ENCODE assay signal across 13 cellular contexts in the genomic region with DNA sequence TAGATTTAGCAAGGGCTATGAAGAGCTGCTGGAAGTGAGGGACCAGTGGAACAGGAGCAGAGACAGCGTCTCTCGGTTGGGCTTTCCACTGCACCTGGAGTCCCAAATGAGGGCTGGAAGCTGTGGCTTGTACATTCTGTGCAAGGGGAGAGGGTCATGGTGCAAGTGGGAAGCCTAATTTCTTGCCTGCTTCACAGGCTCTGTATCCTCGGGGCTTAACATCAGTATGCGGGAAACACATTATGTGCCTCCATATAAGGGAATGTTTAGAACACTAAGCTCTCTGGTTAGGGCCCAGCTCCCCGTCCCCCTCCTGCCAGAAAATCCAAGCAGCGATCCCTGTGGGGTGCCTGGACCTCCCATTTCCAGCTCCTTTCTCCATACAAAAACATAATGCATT.
DNase-seq lines count a peak whose midpoint lies in the region; ATAC-seq, FAIRE-seq and TF ChIP-seq lines count a peak whose summit lies in the region.
"Had no signal": no experiment of that assay in that cellular context is flagged by ENCODE, and none has a peak within 500 bp of the region (broad histone marks: within the 10 kb centered on the region; RNA-seq: fewer than 3 reads in every experiment).

No MANE protein-coding gene starts in this region.

- H3K27ac Mint-ChIP-seq in activated CD4-positive, alpha-beta T cell treated with anti-CD3 and anti-CD28 coated beads for 36 hours = peak overlapping the region; percentile 71
- peak overlapping the region; percentile 9 for H3K27ac Mint-ChIP-seq in astrocyte (ENCODE audit: unreplicated experiment)

- ATAC-seq in activated CD4-positive, alpha-beta T cell treated with anti-CD3 and anti-CD28 coated beads for 36 hours = no peak
- no peak for ATAC-seq in GM18502 (IDR thresholded peaks at IDR 0.05; ENCODE audit: poor library complexity, unreplicated experiment)

- peaks cover 55% of the 10 kb centered on the region for H3K36me3 Mint-ChIP-seq in activated CD4-positive, alpha-beta T cell treated with anti-CD3 and anti-CD28 coated beads for 36 hours (ENCODE audit: low read depth)
- H3K36me3 Mint-ChIP-seq in astrocyte (ENCODE audit: low read depth, unreplicated experiment) = peaks cover 13% of the 10 kb centered on the region

- no peak for TF ChIP-seq CTCF in astrocyte (IDR thresholded peaks at IDR 0.05; ENCODE audit: insufficient read depth, low read depth, low read length)

- FAIRE-seq in astrocyte (lab: Jason Lieb, UNC) = no peak
- FAIRE-seq: endothelial cell of umbilical vein, RCC 7860 had no signal

- no peak overlapping the region for H2BK5ac ChIP-seq in mesendoderm (ENCODE audit: low read length)

- no peak overlapping the region for H3K23ac ChIP-seq in mesendoderm (ENCODE audit: low read length)

- H3K4me3 ChIP-seq in astrocyte (ENCODE audit: insufficient read depth, low read depth, low read length) (no peak overlapping the region), mesendoderm (ENCODE audit: low read length) (no peak overlapping the region), stomach smooth muscle (ENCODE audit: low read length in 2 of 2) (peak overlapping the region in 1 of 2 donors; percentile 36)
- H3K4me3 ChIP-seq: testis had no signal

- H2BK120ac ChIP-seq in mesendoderm (ENCODE audit: low read depth, low read length) = no peak overlapping the region

- no peak overlapping the region for H2AK5ac ChIP-seq in mesendoderm (ENCODE audit: low read length)

- peak overlapping the region; percentile 70 for H3K9ac ChIP-seq in astrocyte (ENCODE audit: low read length)
- H3K9ac ChIP-seq in mesendoderm (ENCODE audit: low read length) = no peak overlapping the region
- H3K9ac ChIP-seq in stomach smooth muscle (ENCODE audit: low read length in 2 of 2) = peak overlapping the region; percentile 58 to 75

- no peak overlapping the region for H3K18ac ChIP-seq in mesendoderm (ENCODE audit: low read length)

- H3K4me1 Mint-ChIP-seq in activated CD4-positive, alpha-beta T cell treated with anti-CD3 and anti-CD28 coated beads for 36 hours = peaks cover 16% of the 10 kb centered on the region
- peaks cover 38% of the 10 kb centered on the region for H3K4me1 Mint-ChIP-seq in astrocyte (ENCODE audit: low read depth, unreplicated experiment)

- peaks cover 39% of the 10 kb centered on the region for H3K4me1 ChIP-seq in astrocyte (ENCODE audit: insufficient read depth, low read length)
- peaks cover 3% of the 10 kb centered on the region for H3K4me1 ChIP-seq in mesendoderm (ENCODE audit: control insufficient read depth, low read depth, low read length)
- peaks cover 9% of the 10 kb centered on the region for H3K4me1 ChIP-seq in stomach smooth muscle (ENCODE audit: control insufficient read depth, insufficient read depth, low read length)

- H3K4me3 Mint-ChIP-seq in activated CD4-positive, alpha-beta T cell treated with anti-CD3 and anti-CD28 coated beads for 36 hours = no peak overlapping the region
- peak overlapping the region; percentile 50 for H3K4me3 Mint-ChIP-seq in astrocyte (ENCODE audit: unreplicated experiment)

- in situ Hi-C loops in G401 (cut with HindIII; ENCODE audit: low sequenced_read_pairs) = no loop called here

- H4K5ac ChIP-seq in mesendoderm (ENCODE audit: low read length) = peak overlapping the region; percentile 26

- H4K20me1 ChIP-seq in astrocyte (ENCODE audit: insufficient read depth, low read length) = no peaks in the 10 kb centered on the region

- no peaks in the 10 kb centered on the region for H3K79me2 ChIP-seq in astrocyte (ENCODE audit: insufficient read depth, low read length)
- H3K79me2 ChIP-seq in mesendoderm (ENCODE audit: control insufficient read depth, insufficient read depth, low read length) = no peaks in the 10 kb centered on the region

- H3K27ac ChIP-seq in astrocyte (ENCODE audit: low read depth, low read length) = peak overlapping the region; percentile 89
- peak overlapping the region; percentile 63 for H3K27ac ChIP-seq in mesendoderm (ENCODE audit: low read depth, low read length)
- peak overlapping the region; percentile 92 for H3K27ac ChIP-seq in stomach smooth muscle (ENCODE audit: low read length)
- H3K27ac ChIP-seq: testis had no signal

- no peaks in the 10 kb centered on the region for H3K36me3 ChIP-seq in astrocyte (ENCODE audit: insufficient read depth, low read length)
- H3K36me3 ChIP-seq in mesendoderm (ENCODE audit: control insufficient read depth, insufficient read depth, low read length) = no peaks in the 10 kb centered on the region
- H3K36me3 ChIP-seq in stomach smooth muscle (ENCODE audit: control insufficient read depth in 2 of 2, insufficient read depth in 2 of 2, low read length in 2 of 2) = no peaks in the 10 kb centered on the region

- CTCF ChIA-PET in activated CD4-positive, alpha-beta T cell treated with anti-CD3 and anti-CD28 coated beads for 36 hours (lab: Charles Lee) = interaction anchor here (0.5 to 3.6 kb wide), 9 partner anchors 11 to 1497 kb away, joined by 3 to 19 read pairs (median 5); no protein-coding TSS in a partner anchor

- H3K9me3 Mint-ChIP-seq in activated CD4-positive, alpha-beta T cell treated with anti-CD3 and anti-CD28 coated beads for 36 hours (ENCODE audit: low read depth) = no peaks in the 10 kb centered on the region
- no peaks in the 10 kb centered on the region for H3K9me3 Mint-ChIP-seq in astrocyte (ENCODE audit: unreplicated experiment)

- H2AFZ ChIP-seq in astrocyte (ENCODE audit: low read depth, low read length) = no peak overlapping the region

- no peak overlapping the region for H3K4ac ChIP-seq in mesendoderm (ENCODE audit: low read depth, low read length)

- no peaks in the 10 kb centered on the region for H3K9me3 ChIP-seq in astrocyte (ENCODE audit: insufficient read depth, low read depth, low read length)
- no peaks in the 10 kb centered on the region for H3K9me3 ChIP-seq in stomach smooth muscle (ENCODE audit: control insufficient read depth in 2 of 2, low read length in 2 of 2)
- H3K9me3 ChIP-seq: testis had no signal

- POLR2A ChIA-PET in activated CD4-positive, alpha-beta T cell treated with anti-CD3 and anti-CD28 coated beads for 36 hours (lab: Charles Lee) = no interaction called here

- H3K27me3 Mint-ChIP-seq in activated CD4-positive, alpha-beta T cell treated with anti-CD3 and anti-CD28 coated beads for 36 hours = no peaks in the 10 kb centered on the region
- H3K27me3 Mint-ChIP-seq in astrocyte (ENCODE audit: low read depth, unreplicated experiment) = no peaks in the 10 kb centered on the region

- WGBS in mesendoderm (ENCODE audit: extremely low coverage, insufficient coverage, low lambda C conversion rate) = no CpG with 5 or more reads among the region's 6 CpGs

- no peaks in the 10 kb centered on the region for H3K79me1 ChIP-seq in mesendoderm (ENCODE audit: low read length)

- intact Hi-C loops in activated CD4-positive, alpha-beta T cell treated with anti-CD3 and anti-CD28 coated beads for 36 hours (cut with DNase I, micrococcal nuclease) = no loop called here

- H3K4me2 ChIP-seq in astrocyte (ENCODE audit: low read length) (peak overlapping the region; percentile 51), mesendoderm (ENCODE audit: low read length) (no peak overlapping the region)

- H2BK15ac ChIP-seq in mesendoderm (replicated peaks; ENCODE audit: low read depth) = no peak overlapping the region

- H4K8ac ChIP-seq in mesendoderm (ENCODE audit: low read depth, low read length) = no peak overlapping the region

- H3K56ac ChIP-seq in mesendoderm (ENCODE audit: low read length) = peak overlapping the region; percentile 36

- no peak for DNase-seq in activated CD4-positive, alpha-beta T cell treated with anti-CD3 and anti-CD28 coated beads for 36 hours
- no peak for DNase-seq in activated CD4-positive, alpha-beta T cell treated with anti-CD3 and anti-CD28 coated beads, Interleukin-2, amount 50 U/mL, for 48 hours
- DNase-seq in astrocyte (ENCODE audit: low read depth) = peak; percentile 38
- peak; percentile 73 for DNase-seq in mesendoderm
- no peak for DNase-seq in G401 (ENCODE audit: low spot score)
- DNase-seq in occipital lobe (lab: John Stamatoyannopoulos, UW) = no peak
- DNase-seq: NCI-H2107, nucleus accumbens, testis had no signal

- no peaks in the 10 kb centered on the region for H3K27me3 ChIP-seq in astrocyte (ENCODE audit: insufficient read depth, low read length)
- no peaks in the 10 kb centered on the region for H3K27me3 ChIP-seq in mesendoderm (ENCODE audit: insufficient read depth, low read length, poor library complexity)
- H3K27me3 ChIP-seq in stomach smooth muscle (ENCODE audit: control insufficient read depth in 1 of 2, insufficient read depth in 2 of 2, low read length in 2 of 2) = no peaks in the 10 kb centered on the region
- H3K27me3 ChIP-seq: testis had no signal

Comparison
In these comparisons a context has a peak if more than half of its experiments do, and no peak if none do; other contexts are left out.
1. DNase-seq: peak in astrocyte (single experiment) and mesendoderm (single experiment); none in activated CD4-positive, alpha-beta T cell treated with anti-CD3 and anti-CD28 coated beads for 36 hours (single experiment), activated CD4-positive, alpha-beta T cell treated with anti-CD3 and anti-CD28 coated beads, Interleukin-2, amount 50 U/mL, for 48 hours (0 of 2), G401 (single experiment) and occipital lobe (single experiment).
2. Peak in every context shown above with its lines, with median percentiles within 50 percentile points of each other: H3K27ac ChIP-seq.